1 cellular context compared by ENCODE assay signal in the genomic region with DNA sequence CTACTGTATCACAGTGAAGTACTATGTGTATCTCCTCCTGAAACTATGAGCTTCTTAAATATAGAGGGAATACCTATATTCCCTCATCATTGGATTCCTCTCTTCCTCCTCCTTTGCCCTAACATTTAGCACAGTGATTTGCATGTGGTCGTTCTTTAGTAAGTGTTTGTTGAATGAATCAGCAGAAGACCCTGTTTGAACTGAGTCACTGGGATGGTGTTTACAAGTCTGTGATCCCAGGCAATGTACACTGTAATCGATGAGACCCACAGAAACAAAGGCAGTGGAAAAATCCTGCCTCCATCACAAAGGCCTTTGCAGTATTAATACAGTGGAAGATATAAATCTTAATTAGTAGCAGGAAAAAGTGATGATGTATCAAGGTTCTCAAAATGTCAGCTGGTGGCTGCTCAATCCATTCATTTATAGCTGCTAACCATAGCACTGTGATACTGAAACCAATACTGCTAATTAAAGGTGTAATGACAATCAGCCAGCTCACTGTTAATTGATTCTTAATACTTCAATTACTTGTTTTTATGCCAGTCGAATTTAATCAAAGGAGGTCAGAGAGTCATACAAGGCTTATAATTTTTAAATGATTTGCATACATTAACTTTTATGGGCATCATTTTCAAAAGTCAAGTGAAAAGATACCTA.
TF ChIP-seq lines count a peak whose summit lies in the region.

No MANE protein-coding gene starts in this region.

TF ChIP-seq in GM12878, 131 proteins besides CTCF, POLR2A, EP300 and RAD21 (continues in another document):
- TF ChIP-seq SMAD5 (IDR thresholded peaks at IDR 0.05; ENCODE audit: low read depth) (no peak), MTA2 (IDR thresholded peaks at IDR 0.05; ENCODE audit: low read depth) (peak; percentile 99), MEF2B (IDR thresholded peaks at IDR 0.05; ENCODE audit: partially characterized antibody, poor library complexity, severe bottlenecking) (peak; percentile 25), IKZF2 (IDR thresholded peaks at IDR 0.05) (peak; percentile 31 to 44; a peak in 2 of 4 replicates), BRCA1 (IDR thresholded peaks at IDR 0.05; ENCODE audit: low read depth, low read length) (no peak), NBN (IDR thresholded peaks at IDR 0.05) (no peak), ZNF622 (IDR thresholded peaks at IDR 0.05) (no peak), ASH2L (IDR thresholded peaks at IDR 0.05; ENCODE audit: borderline replicate concordance, low read depth) (no peak), CUX1 (IDR thresholded peaks at IDR 0.05; ENCODE audit: insufficient replicate concordance, low read depth, low read length) (peak; percentile 29), ATF7 (IDR thresholded peaks at IDR 0.05; ENCODE audit: low read depth) (peak; percentile 54), NR2F1 (conservative IDR thresholded peaks at IDR 0.05) (peak; percentile 50; the same call in 1 of the 2 replicates), RB1 (IDR thresholded peaks at IDR 0.05; ENCODE audit: borderline replicate concordance) (no peak), RBBP5 (conservative IDR thresholded peaks at IDR 0.05) (no peak), NKRF (conservative IDR thresholded peaks at IDR 0.05) (no peak), PBX3 (IDR thresholded peaks at IDR 0.05; ENCODE audit: insufficient replicate concordance, low read depth, low read length) (no peak), SKIL (IDR thresholded peaks at IDR 0.05; ENCODE audit: low read depth, poor library complexity, severe bottlenecking) (no peak), TAF1 (IDR thresholded peaks at IDR 0.05; ENCODE audit: borderline replicate concordance, low read depth, low read length) (no peak), BACH1 (IDR thresholded peaks at IDR 0.05; ENCODE audit: borderline replicate concordance) (peak; percentile 82; the same call in 1 of the 2 replicates), TCF3 (IDR thresholded peaks at IDR 0.05; ENCODE audit: borderline replicate concordance, insufficient read depth, low read depth, low read length) (no peak), POLR2AphosphoS5 (IDR thresholded peaks at IDR 0.05; ENCODE audit: low read length) (no peak), IKZF1 (conservative IDR thresholded peaks at IDR 0.05) (peak; percentile 32; the same call in 1 of the 2 replicates)
- TF ChIP-seq, protein P1, sequence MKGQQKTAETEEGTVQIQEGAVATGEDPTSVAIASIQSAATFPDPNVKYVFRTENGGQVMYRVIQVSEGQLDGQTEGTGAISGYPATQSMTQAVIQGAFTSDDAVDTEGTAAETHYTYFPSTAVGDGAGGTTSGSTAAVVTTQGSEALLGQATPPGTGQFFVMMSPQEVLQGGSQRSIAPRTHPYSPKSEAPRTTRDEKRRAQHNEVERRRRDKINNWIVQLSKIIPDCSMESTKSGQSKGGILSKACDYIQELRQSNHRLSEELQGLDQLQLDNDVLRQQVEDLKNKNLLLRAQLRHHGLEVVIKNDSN (IDR thresholded peaks at IDR 0.05; ENCODE audit: borderline replicate concordance, extremely low read length, insufficient read depth, low read depth, low read length), result no peak
- TF ChIP-seq, protein P2, sequence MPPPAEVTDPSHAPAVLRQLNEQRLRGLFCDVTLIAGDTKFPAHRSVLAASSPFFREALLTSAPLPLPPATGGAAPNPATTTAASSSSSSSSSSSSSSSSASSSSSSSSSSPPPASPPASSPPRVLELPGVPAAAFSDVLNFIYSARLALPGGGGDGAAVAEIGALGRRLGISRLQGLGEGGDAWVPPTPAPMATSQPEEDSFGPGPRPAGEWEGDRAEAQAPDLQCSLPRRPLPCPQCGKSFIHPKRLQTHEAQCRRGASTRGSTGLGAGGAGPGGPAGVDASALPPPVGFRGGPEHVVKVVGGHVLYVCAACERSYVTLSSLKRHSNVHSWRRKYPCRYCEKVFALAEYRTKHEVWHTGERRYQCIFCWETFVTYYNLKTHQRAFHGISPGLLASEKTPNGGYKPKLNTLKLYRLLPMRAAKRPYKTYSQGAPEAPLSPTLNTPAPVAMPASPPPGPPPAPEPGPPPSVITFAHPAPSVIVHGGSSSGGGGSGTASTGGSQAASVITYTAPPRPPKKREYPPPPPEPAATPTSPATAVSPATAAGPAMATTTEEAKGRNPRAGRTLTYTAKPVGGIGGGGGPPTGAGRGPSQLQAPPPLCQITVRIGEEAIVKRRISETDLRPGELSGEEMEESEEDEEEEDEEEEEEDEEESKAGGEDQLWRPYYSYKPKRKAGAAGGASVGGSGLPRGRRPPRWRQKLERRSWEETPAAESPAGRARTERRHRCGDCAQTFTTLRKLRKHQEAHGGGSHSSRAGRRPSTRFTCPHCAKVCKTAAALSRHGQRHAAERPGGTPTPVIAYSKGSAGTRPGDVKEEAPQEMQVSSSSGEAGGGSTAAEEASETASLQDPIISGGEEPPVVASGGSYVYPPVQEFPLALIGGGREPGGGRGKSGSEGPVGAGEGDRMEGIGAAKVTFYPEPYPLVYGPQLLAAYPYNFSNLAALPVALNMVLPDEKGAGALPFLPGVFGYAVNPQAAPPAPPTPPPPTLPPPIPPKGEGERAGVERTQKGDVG (CRISPR knock-in tag; IDR thresholded peaks at IDR 0.05), result no peak
- TF ChIP-seq, protein P3, sequence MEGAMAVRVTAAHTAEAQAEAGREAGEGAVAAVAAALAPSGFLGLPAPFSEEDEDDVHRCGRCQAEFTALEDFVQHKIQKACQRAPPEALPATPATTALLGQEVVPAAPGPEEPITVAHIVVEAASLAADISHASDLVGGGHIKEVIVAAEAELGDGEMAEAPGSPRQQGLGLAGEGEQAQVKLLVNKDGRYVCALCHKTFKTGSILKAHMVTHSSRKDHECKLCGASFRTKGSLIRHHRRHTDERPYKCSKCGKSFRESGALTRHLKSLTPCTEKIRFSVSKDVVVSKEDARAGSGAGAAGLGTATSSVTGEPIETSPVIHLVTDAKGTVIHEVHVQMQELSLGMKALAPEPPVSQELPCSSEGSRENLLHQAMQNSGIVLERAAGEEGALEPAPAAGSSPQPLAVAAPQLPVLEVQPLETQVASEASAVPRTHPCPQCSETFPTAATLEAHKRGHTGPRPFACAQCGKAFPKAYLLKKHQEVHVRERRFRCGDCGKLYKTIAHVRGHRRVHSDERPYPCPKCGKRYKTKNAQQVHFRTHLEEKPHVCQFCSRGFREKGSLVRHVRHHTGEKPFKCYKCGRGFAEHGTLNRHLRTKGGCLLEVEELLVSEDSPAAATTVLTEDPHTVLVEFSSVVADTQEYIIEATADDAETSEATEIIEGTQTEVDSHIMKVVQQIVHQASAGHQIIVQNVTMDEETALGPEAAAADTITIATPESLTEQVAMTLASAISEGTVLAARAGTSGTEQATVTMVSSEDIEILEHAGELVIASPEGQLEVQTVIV (IDR thresholded peaks at IDR 0.05; ENCODE audit: borderline replicate concordance, partially characterized antibody), result no peak
- TF ChIP-seq, protein P4, sequence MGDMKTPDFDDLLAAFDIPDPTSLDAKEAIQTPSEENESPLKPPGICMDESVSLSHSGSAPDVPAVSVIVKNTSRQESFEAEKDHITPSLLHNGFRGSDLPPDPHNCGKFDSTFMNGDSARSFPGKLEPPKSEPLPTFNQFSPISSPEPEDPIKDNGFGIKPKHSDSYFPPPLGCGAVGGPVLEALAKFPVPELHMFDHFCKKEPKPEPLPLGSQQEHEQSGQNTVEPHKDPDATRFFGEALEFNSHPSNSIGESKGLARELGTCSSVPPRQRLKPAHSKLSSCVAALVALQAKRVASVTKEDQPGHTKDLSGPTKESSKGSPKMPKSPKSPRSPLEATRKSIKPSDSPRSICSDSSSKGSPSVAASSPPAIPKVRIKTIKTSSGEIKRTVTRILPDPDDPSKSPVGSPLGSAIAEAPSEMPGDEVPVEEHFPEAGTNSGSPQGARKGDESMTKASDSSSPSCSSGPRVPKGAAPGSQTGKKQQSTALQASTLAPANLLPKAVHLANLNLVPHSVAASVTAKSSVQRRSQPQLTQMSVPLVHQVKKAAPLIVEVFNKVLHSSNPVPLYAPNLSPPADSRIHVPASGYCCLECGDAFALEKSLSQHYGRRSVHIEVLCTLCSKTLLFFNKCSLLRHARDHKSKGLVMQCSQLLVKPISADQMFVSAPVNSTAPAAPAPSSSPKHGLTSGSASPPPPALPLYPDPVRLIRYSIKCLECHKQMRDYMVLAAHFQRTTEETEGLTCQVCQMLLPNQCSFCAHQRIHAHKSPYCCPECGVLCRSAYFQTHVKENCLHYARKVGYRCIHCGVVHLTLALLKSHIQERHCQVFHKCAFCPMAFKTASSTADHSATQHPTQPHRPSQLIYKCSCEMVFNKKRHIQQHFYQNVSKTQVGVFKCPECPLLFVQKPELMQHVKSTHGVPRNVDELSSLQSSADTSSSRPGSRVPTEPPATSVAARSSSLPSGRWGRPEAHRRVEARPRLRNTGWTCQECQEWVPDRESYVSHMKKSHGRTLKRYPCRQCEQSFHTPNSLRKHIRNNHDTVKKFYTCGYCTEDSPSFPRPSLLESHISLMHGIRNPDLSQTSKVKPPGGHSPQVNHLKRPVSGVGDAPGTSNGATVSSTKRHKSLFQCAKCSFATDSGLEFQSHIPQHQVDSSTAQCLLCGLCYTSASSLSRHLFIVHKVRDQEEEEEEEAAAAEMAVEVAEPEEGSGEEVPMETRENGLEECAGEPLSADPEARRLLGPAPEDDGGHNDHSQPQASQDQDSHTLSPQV (IDR thresholded peaks at IDR 0.05), result peak; percentile 11; the same call in 1 of the 2 replicates
